ENCODE assay signal across 15 cellular contexts in the genomic region with DNA sequence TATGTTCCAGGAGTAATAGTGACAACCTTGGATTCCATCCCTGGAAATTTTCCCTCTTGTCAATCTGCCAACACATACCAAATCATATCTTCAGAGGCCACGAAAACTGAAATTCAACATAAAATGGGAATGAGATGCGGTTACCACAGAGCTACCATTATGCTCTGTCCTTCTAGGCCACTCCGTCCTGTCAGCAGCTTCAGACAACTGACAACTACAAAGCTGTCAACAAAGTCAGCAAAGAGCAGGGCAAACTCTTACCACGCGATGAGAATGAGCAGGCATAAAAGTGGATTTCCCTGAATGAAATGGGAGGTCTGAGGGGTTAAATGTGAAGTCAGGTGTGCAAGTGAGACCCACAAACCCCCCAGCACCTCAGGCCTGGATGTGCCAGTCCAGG.
DNase-seq lines count a peak whose midpoint lies in the region; TF ChIP-seq lines count a peak whose summit lies in the region.
"Had no signal": no experiment of that assay in that cellular context is flagged by ENCODE, and none has a peak within 500 bp of the region (broad histone marks: within the 10 kb centered on the region; RNA-seq: fewer than 3 reads in every experiment).

No MANE protein-coding gene starts in this region.

- peaks cover 45% of the 10 kb centered on the region for H3K4me1 ChIP-seq in adipocyte (ENCODE audit: control insufficient read depth, insufficient read depth, low read length)
- H3K4me1 ChIP-seq in neuronal stem cell (ENCODE audit: control insufficient read depth in 2 of 2, insufficient read depth in 1 of 2, low read depth in 1 of 2, low read length in 2 of 2): no peaks in the 10 kb centered on the region
- H3K4me1 ChIP-seq: A549, Caco-2 had no signal

- H2AK5ac ChIP-seq in neuronal stem cell (ENCODE audit: low read depth, low read length): no peak overlapping the region

- no peak overlapping the region for H2BK120ac ChIP-seq in neuronal stem cell (ENCODE audit: low read depth, low read length)

- DNase-seq in EH (ENCODE audit: low read depth): peak; percentile 22
- no peak for DNase-seq in adipocyte (ENCODE audit: low read depth)
- DNase-seq in fibroblast of the aortic adventitia (ENCODE audit: low read depth): peak; percentile 64
- DNase-seq in neuronal stem cell (ENCODE audit: low spot score): no peak
- DNase-seq in substantia nigra (lab: John Stamatoyannopoulos, UW): no peak
- no peak for DNase-seq in nephron progenitor cell
- no peak for DNase-seq in stimulated activated CD4-positive, alpha-beta T cell treated with anti-CD3 and anti-CD28 coated beads, Interleukin-2, amount 100 ng/mL, for 24 hours
- DNase-seq: Caco-2; CD4-positive, alpha-beta T cell; KBM-7; NCI-H1105; NCI-H2081; NK-92 treated with Interleukin-12 subunit alpha and Interleukin-12 subunit beta, amount 100 ng/mL, for 24 hours; SHP77 treated with DMSO at 0.1 percent for 48 hours had no signal

- H3K27ac ChIP-seq in neuronal stem cell (replicated peaks; ENCODE audit: low read length) (no peak overlapping the region), substantia nigra (ENCODE audit: low read depth, low read length, poor library complexity, severe bottlenecking) (no peak overlapping the region)
- H3K27ac ChIP-seq: A549 had no signal

- no peak overlapping the region for H3K4me3 ChIP-seq in adipocyte (ENCODE audit: low read length)
- H3K4me3 ChIP-seq in fibroblast of the aortic adventitia (ENCODE audit: low read depth, low read length): no peak overlapping the region
- H3K4me3 ChIP-seq in neuronal stem cell (ENCODE audit: low read length in 2 of 2): no peak overlapping the region
- H3K4me3 ChIP-seq: A549 had no signal

- no peak overlapping the region for H3K18ac ChIP-seq in neuronal stem cell (ENCODE audit: low read length)

- H3K9ac ChIP-seq in adipocyte (ENCODE audit: low read length) (peak overlapping the region; percentile 43), neuronal stem cell (ENCODE audit: low read depth, low read length, poor library complexity) (no peak overlapping the region)

- no peak overlapping the region for H3K23ac ChIP-seq in neuronal stem cell (ENCODE audit: low read depth, low read length, poor library complexity)

- H3K14ac ChIP-seq in neuronal stem cell (ENCODE audit: low read length): no peak overlapping the region

- H2BK5ac ChIP-seq in neuronal stem cell (ENCODE audit: low read length): no peak overlapping the region

- H3K4me3 Mint-ChIP-seq in nephron progenitor cell: no peak overlapping the region
- H3K4me3 Mint-ChIP-seq: CD4-positive, alpha-beta T cell had no signal

- no peak overlapping the region for H2BK15ac ChIP-seq in neuronal stem cell (ENCODE audit: low read length)

- H3K9me3 ChIP-seq in adipocyte (ENCODE audit: control insufficient read depth, low read length) (no peaks in the 10 kb centered on the region), neuronal stem cell (replicated peaks in 1 of 2; ENCODE audit: control insufficient read depth in 2 of 2, insufficient read depth in 1 of 2, low read depth in 1 of 2, low read length in 2 of 2) (no peaks in the 10 kb centered on the region)
- H3K9me3 ChIP-seq: A549, Caco-2 had no signal

- H4K91ac ChIP-seq in neuronal stem cell (ENCODE audit: low read depth, low read length, poor library complexity): no peak overlapping the region

- no peaks in the 10 kb centered on the region for H3K36me3 ChIP-seq in adipocyte (ENCODE audit: control insufficient read depth, insufficient read depth, low read length, severe bottlenecking)
- no peaks in the 10 kb centered on the region for H3K36me3 ChIP-seq in neuronal stem cell (replicated peaks in 1 of 2; ENCODE audit: control insufficient read depth in 2 of 2, insufficient read depth in 2 of 2, low read length in 2 of 2)

- no peaks in the 10 kb centered on the region for H3K36me3 Mint-ChIP-seq in nephron progenitor cell (ENCODE audit: low read depth)

- no peaks in the 10 kb centered on the region for H3K4me1 Mint-ChIP-seq in nephron progenitor cell

- WGBS in neuronal stem cell (ENCODE audit: extremely low coverage in 2 of 2, insufficient read length in 2 of 2, insufficient replicate concordance in 1 of 2), 2 donors: no CpG with 5 or more reads among the region's 5 CpGs

- no peaks in the 10 kb centered on the region for H3K79me1 ChIP-seq in neuronal stem cell (ENCODE audit: low read depth, low read length)

- H3K4me2 ChIP-seq in neuronal stem cell (ENCODE audit: insufficient read depth, low read length, poor library complexity, severe bottlenecking): no peak overlapping the region
- H3K4me2 ChIP-seq: A549 had no signal

- TF ChIP-seq CTCF in fibroblast of the aortic adventitia (IDR thresholded peaks at IDR 0.05; ENCODE audit: insufficient read depth, low read length) (no peak), nephron progenitor cell (IDR thresholded peaks at IDR 0.05) (no peak)

- peak overlapping the region; percentile 15 for H2AFZ ChIP-seq in neuronal stem cell (ENCODE audit: low read length)

- H2BK12ac ChIP-seq in neuronal stem cell (ENCODE audit: low read length): no peak overlapping the region

- no peak overlapping the region for H4K8ac ChIP-seq in neuronal stem cell (ENCODE audit: low read depth, low read length)

- H3K27ac Mint-ChIP-seq in nephron progenitor cell: no peak overlapping the region
- H3K27ac Mint-ChIP-seq: CD4-positive, alpha-beta T cell had no signal

- H3K27me3 ChIP-seq in adipocyte (replicated peaks; ENCODE audit: control insufficient read depth, insufficient read depth, low read length) (no peaks in the 10 kb centered on the region), neuronal stem cell (ENCODE audit: control insufficient read depth in 3 of 3, insufficient read depth in 3 of 3, low read depth in 1 of 3, low read length in 3 of 3) (peaks cover 0 to 7% (median 0%) of the 10 kb centered on the region in 3 experiments)

- H3K4ac ChIP-seq in neuronal stem cell (ENCODE audit: low read length): no peak overlapping the region

- H3K9me3 Mint-ChIP-seq in nephron progenitor cell: peaks cover 5% of the 10 kb centered on the region
- H3K9me3 Mint-ChIP-seq: CD4-positive, alpha-beta T cell had no signal

- H3K27me3 Mint-ChIP-seq in nephron progenitor cell (ENCODE audit: low read depth, poor library complexity): peaks cover 16% of the 10 kb centered on the region

Comparison
In these comparisons a context has a peak if more than half of its experiments do, and no peak if none do; other contexts are left out.
1. DNase-seq: peak in EH (single experiment) and fibroblast of the aortic adventitia (single experiment); none in adipocyte (single experiment), neuronal stem cell (single experiment), substantia nigra (0 of 49), nephron progenitor cell (single experiment) and stimulated activated CD4-positive, alpha-beta T cell treated with anti-CD3 and anti-CD28 coated beads, Interleukin-2, amount 100 ng/mL, for 24 hours (0 of 2).